Comparison of ENCODE assay signal across 18 cellular contexts in genomic region chr13:88000239-88000638, GRCh38.
DNase-seq lines count a peak whose midpoint lies in the region; ATAC-seq and TF ChIP-seq lines count a peak whose summit lies in the region.
"Had no signal": no experiment of that assay in that cellular context is flagged by ENCODE, and none has a peak within 500 bp of the region (broad histone marks: within the 10 kb centered on the region; RNA-seq: fewer than 3 reads in every experiment).

No MANE protein-coding gene starts in this region.

- H3K27ac ChIP-seq in RWPE1: peak overlapping the region; percentile 74
- H3K27ac ChIP-seq: pancreas had no signal

- CTCF ChIA-PET in RWPE1 (lab: Yijun Ruan, JAX): no interaction called here

- DNase-seq in stimulated activated naive CD8-positive, alpha-beta T cell treated with anti-CD3 and anti-CD28 coated beads, Interleukin-15, amount 100 ng/mL, for 72 hours: no peak
- no peak for DNase-seq in stimulated activated naive CD8-positive, alpha-beta T cell treated with anti-CD3 and anti-CD28 coated beads, Interleukin-15, Interleukin-2, amounts not matched to agents 100 U/mL and 50 U/mL, for 24 hours
- DNase-seq in RWPE1 (ENCODE audit: low spot score): no peak
- DNase-seq in glomerular visceral epithelial cell (ENCODE audit: extremely low spot score): peak; percentile 40
- no peak for DNase-seq in sciatic nerve (ENCODE audit: low spot score)
- DNase-seq in progenitor cell of endocrine pancreas (ENCODE audit: low spot score, unreplicated experiment): no peak
- no peak for DNase-seq in SHP77 treated with DMSO at 0.1 percent for 48 hours (lab: John Stamatoyannopoulos, UW)
- DNase-seq: activated CD4-positive, alpha-beta T cell treated with anti-CD3 and anti-CD28 coated beads, Interleukin-2, amount 50 U/mL, for 4 hours; Calu3; cortex of kidney; erythroblast; kidney; NCI-H2029 treated with DMSO at 0.1 percent for 48 hours; NCI-H82 had no signal

- intact Hi-C loops in sciatic nerve (cut with DNase I): no loop called here

- TF ChIP-seq CTCF in RWPE1 (conservative IDR thresholded peaks at IDR 0.05; ENCODE audit: low read depth): no peak
- TF ChIP-seq CTCF in progenitor cell of endocrine pancreas (IDR thresholded peaks at IDR 0.05; ENCODE audit: unreplicated experiment): no peak

- H3K36me3 Mint-ChIP-seq in progenitor cell of endocrine pancreas (ENCODE audit: insufficient read depth): no peaks in the 10 kb centered on the region

- peak; percentile 28 for ATAC-seq in stimulated activated naive CD8-positive, alpha-beta T cell treated with anti-CD3 and anti-CD28 coated beads, Interleukin-15, amount 100 ng/mL, for 72 hours
- no peak for ATAC-seq in stimulated activated naive CD8-positive, alpha-beta T cell treated with anti-CD3 and anti-CD28 coated beads, Interleukin-15, Interleukin-2, amounts not matched to agents 100 U/mL and 50 U/mL, for 24 hours
- ATAC-seq in GM18517 (IDR thresholded peaks at IDR 0.05; ENCODE audit: unreplicated experiment): no peak
- ATAC-seq in sciatic nerve: no peak
- ATAC-seq: pancreas, Right ventricle myocardium inferior had no signal

- no peak overlapping the region for H3K4me3 Mint-ChIP-seq in stimulated activated naive CD8-positive, alpha-beta T cell treated with anti-CD3 and anti-CD28 coated beads, Interleukin-15, amount 100 ng/mL, for 72 hours
- H3K4me3 Mint-ChIP-seq in progenitor cell of endocrine pancreas (ENCODE audit: low read depth): no peak overlapping the region
- H3K4me3 Mint-ChIP-seq: activated T-helper 1 cell treated with anti-CD3 and anti-CD28 coated beads, Interleukin-12 subunit alpha, Interleukin-12 subunit beta, Interleukin-2, Interleukin-4 antibody, amounts not matched to agents 30 ng/mL and 10 ng/mL and 1 ng/mL, durations not matched to agents 14 hours and 24 hours and 36 hours had no signal

- H3K27me3 Mint-ChIP-seq in stimulated activated naive CD8-positive, alpha-beta T cell treated with anti-CD3 and anti-CD28 coated beads, Interleukin-15, amount 100 ng/mL, for 72 hours: no peaks in the 10 kb centered on the region
- no peaks in the 10 kb centered on the region for H3K27me3 Mint-ChIP-seq in progenitor cell of endocrine pancreas

- no peaks in the 10 kb centered on the region for H3K4me1 Mint-ChIP-seq in stimulated activated naive CD8-positive, alpha-beta T cell treated with anti-CD3 and anti-CD28 coated beads, Interleukin-15, amount 100 ng/mL, for 72 hours
- no peaks in the 10 kb centered on the region for H3K4me1 Mint-ChIP-seq in progenitor cell of endocrine pancreas (ENCODE audit: low read depth)

- H3K27ac Mint-ChIP-seq in stimulated activated naive CD8-positive, alpha-beta T cell treated with anti-CD3 and anti-CD28 coated beads, Interleukin-15, amount 100 ng/mL, for 72 hours: no peak overlapping the region
- H3K27ac Mint-ChIP-seq in progenitor cell of endocrine pancreas: no peak overlapping the region
- H3K27ac Mint-ChIP-seq: activated T-helper 1 cell treated with anti-CD3 and anti-CD28 coated beads, Interleukin-12 subunit alpha, Interleukin-12 subunit beta, Interleukin-2, Interleukin-4 antibody, amounts not matched to agents 30 ng/mL and 10 ng/mL and 1 ng/mL, durations not matched to agents 14 hours and 24 hours and 36 hours had no signal

- POLR2A ChIA-PET in RWPE1 (lab: Yijun Ruan, JAX; ENCODE audit: low non-redundant PET): no interaction called here

- peaks cover 0 to 25% of the 10 kb centered on the region in 2 donors for H3K9me3 Mint-ChIP-seq in stimulated activated naive CD8-positive, alpha-beta T cell treated with anti-CD3 and anti-CD28 coated beads, Interleukin-15, amount 100 ng/mL, for 72 hours
- H3K9me3 Mint-ChIP-seq in progenitor cell of endocrine pancreas (ENCODE audit: low read depth): peaks cover 3% of the 10 kb centered on the region
- H3K9me3 Mint-ChIP-seq: activated T-helper 1 cell treated with anti-CD3 and anti-CD28 coated beads, Interleukin-12 subunit alpha, Interleukin-12 subunit beta, Interleukin-2, Interleukin-4 antibody, amounts not matched to agents 30 ng/mL and 10 ng/mL and 1 ng/mL, durations not matched to agents 14 hours and 24 hours and 36 hours had no signal
